8 cellular contexts compared by ENCODE assay signal in genomic region chr17:36485805-36486203, GRCh38. TPM values are rescaled to one million over a fixed set of nuclear protein-coding genes. Genes with fewer than 3 reads are reported as not detected.
DNase-seq lines count a peak whose midpoint lies in the region; ATAC-seq and TF ChIP-seq lines count a peak whose summit lies in the region.

No MANE protein-coding gene starts in this region.

- WGBS in ovary, 3 donors = 23 to 28% (median 27%) methylated on average over 10 of the region's 10 CpGs

- intact Hi-C loops in ovary (cut with DNase I) = loop anchor here in 2 of 4 donors (10.0 kb wide), 2 partner anchors 511 to 721 kb away; partner anchors contain the start of gene C17orf50 (in 1 of the 2)

- H3K4me1 ChIP-seq in effector memory CD4-positive, alpha-beta T cell (ENCODE audit: control insufficient read depth, insufficient read depth, low read length, poor library complexity, severe bottlenecking) = peaks cover 26% of the 10 kb centered on the region
- peaks cover 20% of the 10 kb centered on the region for H3K4me1 ChIP-seq in ovary (ENCODE audit: insufficient read depth)

- H3K27me3 ChIP-seq in MG63 (peaks cover 15% of the 10 kb centered on the region), ovary (no peaks in the 10 kb centered on the region)
- peaks cover 7% of the 10 kb centered on the region for H3K27me3 ChIP-seq in effector memory CD4-positive, alpha-beta T cell (replicated peaks; ENCODE audit: control insufficient read depth, insufficient read depth, low read length, poor library complexity, severe bottlenecking)

- peaks cover 3% of the 10 kb centered on the region; the same call in 1 of the 2 replicates for H3K36me3 ChIP-seq in MG63
- no peaks in the 10 kb centered on the region for H3K36me3 ChIP-seq in effector memory CD4-positive, alpha-beta T cell (ENCODE audit: control insufficient read depth, insufficient read depth, low read length)
- H3K36me3 ChIP-seq in ovary = no peaks in the 10 kb centered on the region

- H3K27ac ChIP-seq in effector memory CD4-positive, alpha-beta T cell (ENCODE audit: insufficient read depth, low read length, poor library complexity, severe bottlenecking) = peak overlapping the region; percentile 84
- peak overlapping the region in 1 of 2 donors; percentile 72 for H3K27ac ChIP-seq in ovary

- H3K9me3 ChIP-seq in MG63 (no peaks in the 10 kb centered on the region), ovary (no peaks in the 10 kb centered on the region)
- no peaks in the 10 kb centered on the region for H3K9me3 ChIP-seq in effector memory CD4-positive, alpha-beta T cell (ENCODE audit: control insufficient read depth, low read length)

- no peak for TF ChIP-seq POLR2A in ovary (IDR thresholded peaks at IDR 0.05)

- ATAC-seq in HG02588 (IDR thresholded peaks at IDR 0.05; ENCODE audit: unreplicated experiment) = no peak

- no peak for TF ChIP-seq EP300 in ovary (IDR thresholded peaks at IDR 0.05)

- DNase-seq in MG63 (no peak), ovary (no peak), NCI-H2227 (lab: John Stamatoyannopoulos, UW; ENCODE audit: unreplicated experiment) (no peak), NCI-H2196 (lab: John Stamatoyannopoulos, UW; ENCODE audit: unreplicated experiment) (no peak)
- no peak for DNase-seq in effector memory CD4-positive, alpha-beta T cell
- DNase-seq in stimulated activated CD4-positive, alpha-beta T cell treated with anti-CD3 and anti-CD28 coated beads, Interleukin-2, amount 100 ng/mL, for 24 hours = no peak

- H3K4me3 ChIP-seq in GM12875 (ENCODE audit: low read depth, low read length) (peak overlapping the region; percentile 93), MG63 (peak overlapping the region; percentile 71), ovary (peak overlapping the region; percentile 84)
- H3K4me3 ChIP-seq in effector memory CD4-positive, alpha-beta T cell (ENCODE audit: insufficient read depth, low read depth, low read length, poor library complexity, severe bottlenecking) = peak overlapping the region; percentile 90

- TF ChIP-seq CTCF in GM12875 (IDR thresholded peaks at IDR 0.05; ENCODE audit: borderline replicate concordance, insufficient read depth, low read depth, low read length) (no peak), ovary (IDR thresholded peaks at IDR 0.05) (no peak)

RNA-seq across cellular contexts. Expression of gene ZNHIT3, which starts 0.7 kb away (rescaled TPM):
- total RNA-seq in MG63 (2014; rRNA removed; shearing (Covaris generic); ENCODE audit: low replicate concordance) = 44.9 and 60.6 TPM in 2 replicates
- total RNA-seq in ovary = 10 to 100 TPM; 27.7 to 47.2 (median 29.9) TPM
- 10 to 100 TPM; 59.5 to 63.5 TPM for polyA plus RNA-seq in ovary

RNA-seq across cellular contexts. Expression of gene MYO19, which starts 48.9 kb away (rescaled TPM):
- total RNA-seq in MG63 (2014; rRNA removed; shearing (Covaris generic); ENCODE audit: low replicate concordance) = 73.9 and 76.5 TPM in 2 replicates
- total RNA-seq in ovary = 10 to 100 TPM; 20.0 to 46.7 (median 28.8) TPM
- 10 to 100 TPM; 13.4 to 13.9 TPM for polyA plus RNA-seq in ovary

RNA-seq across cellular contexts. Expression of gene PIGW, which starts 49.0 kb away (rescaled TPM):
- 6.6 and 7.7 TPM in 2 replicates for total RNA-seq in MG63 (2014; rRNA removed; shearing (Covaris generic); ENCODE audit: low replicate concordance)
- total RNA-seq in ovary = 1 to 10 TPM in 6 of 7 donors, under 1 TPM in 1; 0.60 to 10.0 (median 4.6) TPM
- polyA plus RNA-seq in ovary = 1 to 10 TPM; 3.0 to 7.1 TPM

RNA-seq across cellular contexts. Expression of gene GGNBP2, which starts 58.9 kb away (rescaled TPM):
- total RNA-seq in MG63 (2014; rRNA removed; shearing (Covaris generic); ENCODE audit: low replicate concordance) = 64.2 and 77.3 TPM in 2 replicates
- 10 to 100 TPM; 45.1 to 92.1 (median 66.2) TPM for total RNA-seq in ovary
- 10 to 100 TPM; 52.4 to 86.2 TPM for polyA plus RNA-seq in ovary
